20 cellular contexts compared by ENCODE assay signal in genomic region chrX:96569034-96569433, GRCh38.
"Had no signal": no experiment of that assay in that cellular context is flagged by ENCODE, and none has a peak within 500 bp of the region (broad histone marks: within the 10 kb centered on the region; RNA-seq: fewer than 3 reads in every experiment).

No MANE protein-coding gene starts in this region.

- H3K79me2 ChIP-seq: hepatocyte had no signal

- H3K4me1 ChIP-seq: foreskin keratinocyte, gastroesophageal sphincter, heart left ventricle, left lung, lower lobe of right lung had no signal

- ATAC-seq: foreskin keratinocyte, gastroesophageal sphincter, heart left ventricle, left cardiac atrium, left lung, left ventricle myocardium superior, lower lobe of right lung had no signal

- H3K9me3 ChIP-seq: esophagus muscularis mucosa, gastroesophageal sphincter, heart left ventricle, left lung, lower lobe of right lung had no signal

- H3K4me3 ChIP-seq: coronary artery, dorsolateral prefrontal cortex, esophagus muscularis mucosa, gastroesophageal sphincter, heart left ventricle, hepatocyte, left lung, lower lobe of right lung had no signal

- DNase-seq: dermis blood vessel endothelial cell; dorsolateral prefrontal cortex; effector CD4-positive, alpha-beta T cell; effector memory CD4-positive, alpha-beta T cell; foreskin keratinocyte; heart left ventricle; hypothalamus; left cardiac atrium; left lung; left ventricle myocardium superior; lower lobe of right lung; mesenchymal stem cell had no signal

- H3K36me3 ChIP-seq: esophagus muscularis mucosa, gastroesophageal sphincter, heart left ventricle, left lung, lower lobe of right lung had no signal

- FAIRE-seq: endothelial cell of umbilical vein, frontal cortex, islet of Langerhans, keratinocyte had no signal

- H3K27me3 ChIP-seq: esophagus muscularis mucosa, foreskin keratinocyte, gastroesophageal sphincter, heart left ventricle, hepatocyte, left lung had no signal

- H3K27ac ChIP-seq: coronary artery, dorsolateral prefrontal cortex, esophagus muscularis mucosa, foreskin keratinocyte, gastroesophageal sphincter, heart left ventricle, hepatocyte, left lung, lower lobe of right lung had no signal

- H3K4me2 ChIP-seq: hepatocyte had no signal

- H2AFZ ChIP-seq: hepatocyte had no signal
